ENCODE assay signal across 18 cellular contexts in genomic region chr4:175440776-175441175, GRCh38.
"Had no signal": no experiment of that assay in that cellular context is flagged by ENCODE, and none has a peak within 500 bp of the region (broad histone marks: within the 10 kb centered on the region; RNA-seq: fewer than 3 reads in every experiment).

No MANE protein-coding gene starts in this region.

- H3K27ac Mint-ChIP-seq: dendritic cell treated with granulocyte-macrophage colony-stimulating factor and Interleukin-4, amounts not matched to agents 40 ng/mL and 50 ng/mL, for 4 days; effector memory CD8-positive, alpha-beta T cell; immature natural killer cell; naive B cell; progenitor cell of endocrine pancreas had no signal

- H3K27ac ChIP-seq: esophagus squamous epithelium, foreskin keratinocyte, neutrophil, tibial artery, upper lobe of right lung, vagina had no signal

- H3K4me1 Mint-ChIP-seq: immature natural killer cell, nephron progenitor cell had no signal

- H3K27me3 Mint-ChIP-seq: dendritic cell treated with granulocyte-macrophage colony-stimulating factor and Interleukin-4, amounts not matched to agents 40 ng/mL and 50 ng/mL, for 4 days; effector memory CD8-positive, alpha-beta T cell; naive B cell; progenitor cell of endocrine pancreas had no signal

- H3K4me3 ChIP-seq: esophagus squamous epithelium, tibial artery, upper lobe of right lung, vagina had no signal

- DNase-seq: effector memory CD8-positive, alpha-beta T cell; esophagus squamous epithelium; foreskin keratinocyte; immature natural killer cell; left colon; mesendoderm; naive B cell; nephron progenitor cell; small intestine; stimulated activated CD4-positive, alpha-beta T cell treated with anti-CD3 and anti-CD28 coated beads, Interleukin-12 subunit alpha, Interleukin-12 subunit beta, amount 100 ng/mL, for 4 hours; stimulated activated naive CD8-positive, alpha-beta T cell treated with anti-CD3 and anti-CD28 coated beads, Interleukin-15, Interleukin-2, amounts not matched to agents 100 U/mL and 50 U/mL, for 24 hours; tibial artery; upper lobe of right lung had no signal

- H3K36me3 Mint-ChIP-seq: immature natural killer cell, naive B cell had no signal

- H3K4me3 Mint-ChIP-seq: dendritic cell treated with granulocyte-macrophage colony-stimulating factor and Interleukin-4, amounts not matched to agents 40 ng/mL and 50 ng/mL, for 4 days; effector memory CD8-positive, alpha-beta T cell; immature natural killer cell; naive B cell; nephron progenitor cell had no signal

- H3K9me3 Mint-ChIP-seq: dendritic cell treated with granulocyte-macrophage colony-stimulating factor and Interleukin-4, amounts not matched to agents 40 ng/mL and 50 ng/mL, for 4 days; naive B cell; nephron progenitor cell had no signal

- ATAC-seq: effector memory CD8-positive, alpha-beta T cell; foreskin keratinocyte; left colon; right cardiac atrium; stimulated activated naive CD8-positive, alpha-beta T cell treated with anti-CD3 and anti-CD28 coated beads, Interleukin-15, Interleukin-2, amounts not matched to agents 100 U/mL and 50 U/mL, for 24 hours; upper lobe of right lung had no signal
